In the genomic region with DNA sequence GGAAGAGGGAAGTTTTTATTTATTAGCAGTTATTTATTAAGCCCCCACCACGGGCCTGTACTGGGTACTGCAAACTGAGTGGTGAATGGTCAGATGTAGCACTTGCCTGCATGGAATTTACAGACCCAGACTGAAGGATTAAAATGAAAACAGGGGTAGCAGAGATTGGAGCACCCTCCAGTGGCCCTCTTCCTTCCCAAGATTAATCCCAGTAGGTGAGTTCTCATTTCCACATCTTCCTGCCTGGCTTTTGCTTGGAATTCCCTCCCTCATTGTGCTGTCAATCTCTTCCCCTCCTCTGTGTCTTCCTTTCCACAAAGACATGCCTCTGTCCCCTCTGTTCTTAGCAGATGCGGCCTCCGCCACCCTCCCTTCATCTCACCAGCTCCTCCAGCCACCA, we compare ENCODE assay signal across 28 cellular contexts. TPM values are rescaled to one million over a fixed set of nuclear protein-coding genes. Genes with fewer than 3 reads are reported as not detected.
A peak's percentile ranks its signal among the peaks of the same experiment; 100 is the strongest.
DNase-seq lines count a peak whose midpoint lies in the region; ATAC-seq, FAIRE-seq and TF ChIP-seq lines count a peak whose summit lies in the region.
"Had no signal": no experiment of that assay in that cellular context is flagged by ENCODE, and none has a peak within 500 bp of the region (broad histone marks: within the 10 kb centered on the region; RNA-seq: fewer than 3 reads in every experiment).

No MANE protein-coding gene starts in this region.

- H4K5ac ChIP-seq in H1 (ENCODE audit: insufficient read length, low read depth, low read length) = no peak overlapping the region

- H2BK120ac ChIP-seq in H1 (replicated peaks; ENCODE audit: low read depth, low read length) = no peak overlapping the region

- peaks cover 2% of the 10 kb centered on the region for H3K27me3 Mint-ChIP-seq in neural progenitor cell (ENCODE audit: insufficient read depth, low read depth)
- H3K27me3 Mint-ChIP-seq: activated naive CD8-positive, alpha-beta T cell had no signal

- H2BK5ac ChIP-seq in H1 (ENCODE audit: low read depth, low read length) = no peak overlapping the region

- POLR2A ChIA-PET in H1 (lab: Charles Lee; ENCODE audit: partially characterized antibody) = no interaction called here

- TF ChIP-seq RAD21 in H1 (IDR thresholded peaks at IDR 0.05 in 1 of 2, conservative IDR thresholded peaks at IDR 0.05 in 1 of 2; ENCODE audit: low read depth in 2 of 2, low read length in 2 of 2) = peak; percentile 60 to 67

- H3K79me1 ChIP-seq in H1 (ENCODE audit: low read depth, low read length) = no peaks in the 10 kb centered on the region

- H3K4me1 ChIP-seq in H1 (replicated peaks in 1 of 4; ENCODE audit: control insufficient read depth in 3 of 4, insufficient read depth in 4 of 4, low read length in 3 of 4) = no peaks in the 10 kb centered on the region
- H3K4me1 ChIP-seq in neural progenitor cell = peaks cover 22% of the 10 kb centered on the region

- no peak overlapping the region for H3K4ac ChIP-seq in H1 (replicated peaks; ENCODE audit: insufficient read length, low read depth, low read length)

- TF ChIP-seq CTCF in H1 (IDR thresholded peaks at IDR 0.05; ENCODE audit: control extremely low read depth in 1 of 3, insufficient read depth in 1 of 3, low read depth in 1 of 3, low read length in 3 of 3) (peak in 2 of 3 experiments; percentile 42 to 51; a peak in 3 of 4 replicates), neural progenitor cell (IDR thresholded peaks at IDR 0.05) (peak; percentile 27)

- H3K27ac Mint-ChIP-seq in neural progenitor cell = no peak overlapping the region
- H3K27ac Mint-ChIP-seq: activated naive CD8-positive, alpha-beta T cell; activated T-helper 1 cell treated with anti-CD3 and anti-CD28 coated beads, Interleukin-12 subunit alpha, Interleukin-12 subunit beta, Interleukin-2, Interleukin-4 antibody, amounts not matched to agents 30 ng/mL and 10 ng/mL and 1 ng/mL, durations not matched to agents 14 hours and 24 hours and 36 hours had no signal

- H4K91ac ChIP-seq in H1 (replicated peaks; ENCODE audit: insufficient read length, low read length) = no peak overlapping the region

- TF ChIP-seq POLR2A in H1 (IDR thresholded peaks at IDR 0.05; ENCODE audit: control extremely low read depth in 1 of 2, low read depth in 2 of 2, low read length in 2 of 2) = no peak

- H3K27ac ChIP-seq in H1 (ENCODE audit: low read depth, low read length) = no peak overlapping the region
- no peak overlapping the region for H3K27ac ChIP-seq in neural progenitor cell
- H3K27ac ChIP-seq: epithelial cell of prostate, hepatocyte, ovary, RWPE1, suprapubic skin had no signal

- H3K23me2 ChIP-seq in H1 (ENCODE audit: low read depth, low read length) = no peaks in the 10 kb centered on the region

- 73% methylated on average over 3 of the region's 3 CpGs; no CpG with 5 or more reads in 1 of the 2 experiments for WGBS in H1 (ENCODE audit: extremely low coverage in 1 of 2, insufficient coverage in 1 of 2, insufficient read length in 1 of 2, insufficient replicate concordance in 2 of 2, low coverage in 1 of 2, low lambda C conversion rate in 2 of 2, missing lambda C conversion rate in 1 of 2), 2 experiments

- TF ChIP-seq EP300 in H1 (IDR thresholded peaks at IDR 0.05; ENCODE audit: borderline replicate concordance in 1 of 2, low read depth in 2 of 2, low read length in 2 of 2) = no peak

- no peak overlapping the region for H3K56ac ChIP-seq in H1 (replicated peaks; ENCODE audit: insufficient read length, low read depth, low read length)

- H4K8ac ChIP-seq in H1 (ENCODE audit: extremely low read depth, insufficient read depth, low read length) = no peak overlapping the region

- H2BK20ac ChIP-seq in H1 (ENCODE audit: low read length) = no peak overlapping the region

- H4K20me1 ChIP-seq in H1 (replicated peaks in 1 of 2; ENCODE audit: control insufficient read depth in 1 of 2, insufficient read depth in 2 of 2, low read length in 2 of 2) (no peaks in the 10 kb centered on the region), neural progenitor cell (ENCODE audit: low read depth) (no peaks in the 10 kb centered on the region)

- FAIRE-seq in H1 (lab: Jason Lieb, UNC) = no peak
- FAIRE-seq: GM12892, H54, HTR-8/SVneo, islet of Langerhans had no signal

- H3K9me3 ChIP-seq in H1 (ENCODE audit: insufficient read depth in 2 of 2, low read depth in 1 of 2, low read length in 1 of 2) = peaks cover 0 to 8% of the 10 kb centered on the region in 2 experiments; a peak in 2 of 4 replicates
- H3K9me3 ChIP-seq in neural progenitor cell (ENCODE audit: low read depth) = peaks cover 14% of the 10 kb centered on the region
- H3K9me3 ChIP-seq: ovary had no signal

- H3K9me3 Mint-ChIP-seq in neural progenitor cell = peaks cover 24% of the 10 kb centered on the region

- no peak overlapping the region for H3K23ac ChIP-seq in H1 (ENCODE audit: insufficient read length)

- no peak overlapping the region for H3K14ac ChIP-seq in H1 (ENCODE audit: insufficient read length)

- no peaks in the 10 kb centered on the region for H3K36me3 ChIP-seq in H7 (replicated peaks; ENCODE audit: control insufficient read depth, insufficient read depth, low read length)
- H3K36me3 ChIP-seq in H1 (ENCODE audit: control insufficient read depth in 2 of 4, insufficient read depth in 4 of 4, low read length in 3 of 4) = peaks cover 0 to 3% (median 0%) of the 10 kb centered on the region in 4 experiments; a peak in 1 of 8 replicates
- peaks cover 7% of the 10 kb centered on the region for H3K36me3 ChIP-seq in neural progenitor cell
- H3K36me3 ChIP-seq: ovary, suprapubic skin had no signal

- peaks cover 23% of the 10 kb centered on the region for H3F3A ChIP-seq in neural progenitor cell (ENCODE audit: low read depth)

- H3K79me2 ChIP-seq in H1 (ENCODE audit: control insufficient read depth in 1 of 2, insufficient read depth in 2 of 2, low read length in 2 of 2) (no peaks in the 10 kb centered on the region), neural progenitor cell (ENCODE audit: low read depth) (peaks cover 15% of the 10 kb centered on the region)

- DNase-seq in H7 (peak; percentile 60), SK-MEL-5 (ENCODE audit: low read depth, low spot score) (peak; percentile 24), H1 (ENCODE audit: low read depth in 1 of 2, low spot score in 2 of 2) (no peak), neural progenitor cell (ENCODE audit: low spot score) (no peak), Ammon's horn (ENCODE audit: low spot score) (no peak), NCI-H345 (lab: John Stamatoyannopoulos, UW) (no peak)
- DNase-seq: activated CD4-positive, alpha-beta T cell treated with anti-CD3 and anti-CD28 coated beads for 4 hours; DMS53; foreskin fibroblast; Kasumi-1; NCI-H1048; NCI-H187 treated with DMSO at 0.1 percent for 48 hours; NCI-H446 treated with DMSO at 0.1 percent for 48 hours; ovary had no signal

- in situ Hi-C loops in SK-MEL-5 (cut with HindIII; ENCODE audit: low pct_unique_long_range_greater_than_20kb, low sequenced_read_pairs) = no loop called here

- H2AK5ac ChIP-seq in H1 (ENCODE audit: low read depth, low read length) = no peak overlapping the region

- CTCF ChIA-PET in H1 (lab: Charles Lee; ENCODE audit: partially characterized antibody) = interaction anchor here (0.6 to 1.5 kb wide), 4 partner anchors 12 to 96 kb away, joined by 3 to 7 read pairs (median 4); no protein-coding TSS in a partner anchor

- H2AFZ ChIP-seq in H1 (ENCODE audit: low read length) (no peak overlapping the region), neural progenitor cell (replicated peaks) (no peak overlapping the region)
- H2AFZ ChIP-seq: hepatocyte had no signal

- H3K4me1 Mint-ChIP-seq in neural progenitor cell = peaks cover 11% of the 10 kb centered on the region

- H3K4me2 ChIP-seq in H1 (ENCODE audit: insufficient read depth in 1 of 2, low read depth in 2 of 2, low read length in 2 of 2) = no peak overlapping the region
- H3K4me2 ChIP-seq in neural progenitor cell = peak overlapping the region; percentile 24
- H3K4me2 ChIP-seq: hepatocyte had no signal

- ATAC-seq in HG03565 (IDR thresholded peaks at IDR 0.05; ENCODE audit: unreplicated experiment) (no peak), HG03139 (IDR thresholded peaks at IDR 0.05; ENCODE audit: unreplicated experiment) (no peak)

- no peak overlapping the region for H3K9ac ChIP-seq in H1 (replicated peaks in 1 of 4; ENCODE audit: extremely low read depth in 1 of 4, low read depth in 3 of 4, low read length in 3 of 4)
- H3K9ac ChIP-seq in neural progenitor cell = no peak overlapping the region

- H2BK12ac ChIP-seq in H1 (ENCODE audit: low read depth, low read length) = no peak overlapping the region

- H3K36me3 Mint-ChIP-seq in neural progenitor cell = peaks cover 28% of the 10 kb centered on the region

- H3K4me3 ChIP-seq in H7 (ENCODE audit: insufficient read depth, low read depth, low read length) (no peak overlapping the region), H1 (ENCODE audit: extremely low read depth in 1 of 4, insufficient read depth in 2 of 4, low read depth in 3 of 4, low read length in 4 of 4) (no peak overlapping the region), neural progenitor cell (no peak overlapping the region)
- H3K4me3 ChIP-seq: hepatocyte, lung, ovary, suprapubic skin had no signal

- no peak overlapping the region for H3K18ac ChIP-seq in H1 (ENCODE audit: extremely low read depth, low read length)

- H3K4me3 Mint-ChIP-seq in neural progenitor cell = no peak overlapping the region
- H3K4me3 Mint-ChIP-seq: activated naive CD8-positive, alpha-beta T cell; activated T-helper 1 cell treated with anti-CD3 and anti-CD28 coated beads, Interleukin-12 subunit alpha, Interleukin-12 subunit beta, Interleukin-2, Interleukin-4 antibody, amounts not matched to agents 30 ng/mL and 10 ng/mL and 1 ng/mL, durations not matched to agents 14 hours and 24 hours and 36 hours; CD14-positive monocyte had no signal

- H3K27me3 ChIP-seq in H7 (ENCODE audit: control insufficient read depth, insufficient read depth, low read length) (no peaks in the 10 kb centered on the region), H1 (replicated peaks in 1 of 4; ENCODE audit: control insufficient read depth in 3 of 4, extremely low read depth in 1 of 4, insufficient read depth in 3 of 4, low read length in 3 of 4) (no peaks in the 10 kb centered on the region), neural progenitor cell (no peaks in the 10 kb centered on the region)
- H3K27me3 ChIP-seq: hepatocyte, ovary, suprapubic skin had no signal

- H2BK15ac ChIP-seq in H1 (ENCODE audit: low read length) = no peak overlapping the region

RNA-seq across cellular contexts. Expression of a gene that starts 39.2 kb away (rescaled TPM):
- 6.1 and 7.2 TPM in 2 replicates for total RNA-seq in H7 (2014; rRNA removed; shearing (Covaris generic))
- total RNA-seq in SK-MEL-5 (2014; rRNA removed; shearing (Covaris generic)) = 3.1 and 4.0 TPM in 2 replicates
- polyA plus RNA-seq in SK-MEL-5 (2015; cell fraction: cytosol; rRNA removed) = 5.7 and 8.1 TPM in 2 replicates
- polyA plus RNA-seq in SK-MEL-5 (2015; cell fraction: nucleus; rRNA removed) = 3.9 and 4.3 TPM in 2 replicates
- 5.0 and 5.9 TPM in 2 replicates for total RNA-seq in H1 (2021; fragmentation: NEBNext Ultra II Directional; extraction: Animal tissue kit (Norgen Biotek cat#: 25700))
- 2.6 and 3.7 TPM in 2 replicates for polyA plus RNA-seq in H1 (2011; rRNA removed)
- 3.0 TPM for polyA plus RNA-seq in H1 (2011; cell fraction: cytosol; rRNA removed)
- polyA plus RNA-seq in H1 (2011; cell fraction: nucleus; rRNA removed) = 5.0 TPM
- polyA plus RNA-seq in H1 (2012, experiment 1 of 2) = 3.1 to 4.5 TPM (median 3.4 TPM) in 4 replicates
- 3.0 TPM for polyA plus RNA-seq in H1 (2012, experiment 2 of 2)
- 2.8 TPM for polyA plus RNA-seq in H1 (2013, experiment 1 of 2)
- polyA plus RNA-seq in H1 (2013, experiment 2 of 2) = 2.6 TPM
- 4.5 and 4.6 TPM in 2 replicates for polyA minus RNA-seq in H1 (2011; rRNA and poly(A)+ RNA removed)
- 6.5 TPM for polyA minus RNA-seq in H1 (2011; cell fraction: cytosol; rRNA and poly(A)+ RNA removed)
- polyA minus RNA-seq in H1 (2011; cell fraction: nucleus; rRNA and poly(A)+ RNA removed) = 9.8 TPM
- 16.1 and 18.4 TPM in 2 replicates for total RNA-seq in neural progenitor cell (ENCODE audit: low replicate concordance)

Comparison
In these comparisons a context has a peak if more than half of its experiments do, and no peak if none do; other contexts are left out.
1. DNase-seq: peak in H7 (single experiment) and SK-MEL-5 (single experiment); none in H1 (0 of 2), neural progenitor cell (single experiment), Ammon's horn (single experiment) and NCI-H345 (single experiment).